In the genomic region with DNA sequence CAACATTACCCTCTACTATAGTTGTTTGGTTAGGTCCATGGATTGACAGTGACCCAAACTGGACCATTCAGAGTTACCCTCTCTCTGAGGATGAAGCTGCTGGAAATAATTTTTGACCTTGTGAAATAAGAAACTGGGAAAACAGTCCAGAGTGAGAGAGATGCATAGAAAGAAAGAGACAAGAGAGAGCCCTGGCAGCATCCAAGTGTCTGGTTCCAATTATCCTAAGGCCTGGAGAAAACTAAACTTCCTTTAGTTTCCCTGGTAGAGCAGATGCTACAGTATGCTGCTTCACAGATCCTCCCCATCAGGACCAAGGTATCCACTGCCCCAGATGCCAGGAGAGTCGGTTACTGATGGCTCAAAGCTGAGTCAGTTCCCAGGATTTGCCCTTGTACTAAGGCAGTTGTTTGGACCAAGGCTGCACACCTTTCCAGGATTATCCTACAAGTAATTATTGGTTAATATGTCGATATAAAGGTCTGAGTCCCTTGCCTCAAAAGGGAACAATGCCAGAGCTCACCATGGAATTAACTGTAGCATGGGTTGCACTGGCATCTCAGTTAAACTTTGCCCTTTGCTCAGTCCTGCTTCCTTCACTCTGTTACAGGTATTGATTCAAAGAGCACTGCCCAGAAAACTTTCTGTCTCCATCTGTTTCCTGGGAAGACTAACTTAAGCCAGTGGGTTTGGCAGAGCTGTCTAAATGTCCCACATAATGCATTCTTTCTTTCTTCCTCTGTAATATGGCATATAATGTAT, we compare ENCODE assay signal across 25 cellular contexts.
"Had no signal": no experiment of that assay in that cellular context is flagged by ENCODE, and none has a peak within 500 bp of the region (broad histone marks: within the 10 kb centered on the region; RNA-seq: fewer than 3 reads in every experiment).

No MANE protein-coding gene starts in this region.

- H3K9me3 ChIP-seq: ovary, prostate gland, sigmoid colon, tibial nerve, uterus had no signal

- H3K27me3 ChIP-seq: hepatocyte, left lung, ovary, sigmoid colon, tibial nerve, uterus had no signal

- H3K27ac ChIP-seq: hepatocyte, left lung, ovary, prostate gland, sigmoid colon, tibial nerve, uterus had no signal

- H3K4me3 ChIP-seq: hepatocyte, left lung, lung, ovary, prostate gland, sigmoid colon, smooth muscle cell, tibial nerve, uterus had no signal

- DNase-seq: islet precursor cell; left lung; mesendoderm; naive thymus-derived CD4-positive, alpha-beta T cell; ovary; retina; right cardiac atrium; sigmoid colon; stimulated activated CD4-positive, alpha-beta T cell treated with anti-CD3 and anti-CD28 coated beads, Interleukin-1b, Interleukin-23, amount 100 ng/mL, for 48 hours; stimulated activated CD4-positive, alpha-beta T cell treated with anti-CD3 and anti-CD28 coated beads, Interleukin-2, amount 100 ng/mL, for 48 hours; stimulated activated CD4-positive, alpha-beta T cell treated with anti-CD3 and anti-CD28 coated beads, Interleukin-4, amount 100 ng/mL, for 4 hours; stimulated activated CD8-positive, alpha-beta memory T cell treated with anti-CD3 and anti-CD28 coated beads, Interleukin-4, amount 100 ng/mL, for 48 hours; stimulated activated naive CD4-positive, alpha-beta T cell treated with Interleukin-2 at 50 U/mL for 16 hours; stimulated activated naive CD8-positive, alpha-beta T cell treated with anti-CD3 and anti-CD28 coated beads, Interleukin-15, amount 100 ng/mL, for 72 hours; substantia nigra; uterus had no signal

- H3K27me3 Mint-ChIP-seq: stimulated activated naive CD8-positive, alpha-beta T cell treated with anti-CD3 and anti-CD28 coated beads, Interleukin-15, amount 100 ng/mL, for 72 hours; type B pancreatic cell had no signal

- H2AFZ ChIP-seq: hepatocyte had no signal

- H3K27ac Mint-ChIP-seq: mesothelial cell of epicardium; naive thymus-derived CD4-positive, alpha-beta T cell; natural killer cell treated with Interleukin-12 subunit alpha and Interleukin-12 subunit beta and Interleukin-15 and Interleukin-18, amount 100 ng/mL, for 72 hours; stimulated activated memory B cell treated with anti-CD40 and anti-IgM and Interleukin-4, amounts not matched to agents 10 μg/mL and 1 μg/mL and 100 μg/mL, for 72 hours; stimulated activated naive CD8-positive, alpha-beta T cell treated with anti-CD3 and anti-CD28 coated beads, Interleukin-15, amount 100 ng/mL, for 72 hours; type B pancreatic cell had no signal

- H3K4me1 Mint-ChIP-seq: naive thymus-derived CD4-positive, alpha-beta T cell; stimulated activated memory B cell treated with anti-CD40 and anti-IgM and Interleukin-4, amounts not matched to agents 10 μg/mL and 1 μg/mL and 100 μg/mL, for 72 hours; stimulated activated naive CD8-positive, alpha-beta T cell treated with anti-CD3 and anti-CD28 coated beads, Interleukin-15, amount 100 ng/mL, for 72 hours had no signal

- H3K36me3 Mint-ChIP-seq: mesothelial cell of epicardium; natural killer cell treated with Interleukin-12 subunit alpha and Interleukin-12 subunit beta and Interleukin-15 and Interleukin-18, amount 100 ng/mL, for 72 hours; stimulated activated memory B cell treated with anti-CD40 and anti-IgM and Interleukin-4, amounts not matched to agents 10 μg/mL and 1 μg/mL and 100 μg/mL, for 72 hours; type B pancreatic cell had no signal

- H3K36me3 ChIP-seq: left lung, ovary, prostate gland, sigmoid colon, tibial nerve, uterus had no signal

- H3K4me1 ChIP-seq: left lung, prostate gland, sigmoid colon, tibial nerve, uterus had no signal

- H3K4me3 Mint-ChIP-seq: mesothelial cell of epicardium; natural killer cell treated with Interleukin-12 subunit alpha and Interleukin-12 subunit beta and Interleukin-15 and Interleukin-18, amount 100 ng/mL, for 72 hours; stimulated activated memory B cell treated with anti-CD40 and anti-IgM and Interleukin-4, amounts not matched to agents 10 μg/mL and 1 μg/mL and 100 μg/mL, for 72 hours; stimulated activated naive CD8-positive, alpha-beta T cell treated with anti-CD3 and anti-CD28 coated beads, Interleukin-15, amount 100 ng/mL, for 72 hours; type B pancreatic cell had no signal

- H3K79me2 ChIP-seq: hepatocyte had no signal

- H3K9me3 Mint-ChIP-seq: natural killer cell treated with Interleukin-12 subunit alpha and Interleukin-12 subunit beta and Interleukin-15 and Interleukin-18, amount 100 ng/mL, for 72 hours; stimulated activated memory B cell treated with anti-CD40 and anti-IgM and Interleukin-4, amounts not matched to agents 10 μg/mL and 1 μg/mL and 100 μg/mL, for 72 hours; stimulated activated naive CD8-positive, alpha-beta T cell treated with anti-CD3 and anti-CD28 coated beads, Interleukin-15, amount 100 ng/mL, for 72 hours; type B pancreatic cell had no signal

- ATAC-seq: left lung; naive thymus-derived CD4-positive, alpha-beta T cell; right cardiac atrium; stimulated activated memory B cell treated with anti-CD40 and anti-IgM and Interleukin-4, amounts not matched to agents 10 μg/mL and 1 μg/mL and 100 μg/mL, for 72 hours; stimulated activated naive CD8-positive, alpha-beta T cell treated with anti-CD3 and anti-CD28 coated beads, Interleukin-15, amount 100 ng/mL, for 72 hours had no signal

- H3K4me2 ChIP-seq: hepatocyte, smooth muscle cell had no signal
